Comparison of ENCODE assay signal across 8 cellular contexts in genomic region chr14:100307215-100308111, GRCh38. TPM values are rescaled to one million over a fixed set of nuclear protein-coding genes. Genes with fewer than 3 reads are reported as not detected.
A peak's percentile ranks its signal among the peaks of the same experiment; 100 is the strongest.
DNase-seq lines count a peak whose midpoint lies in the region; ATAC-seq, FAIRE-seq and TF ChIP-seq lines count a peak whose summit lies in the region.

No MANE protein-coding gene starts in this region.

- H3K4me3 ChIP-seq in brain microvascular endothelial cell (ENCODE audit: low read depth, low read length) (peak overlapping the region; percentile 75), HepG2 (replicated peaks in 1 of 3; ENCODE audit: insufficient read depth in 1 of 3, low read depth in 2 of 3, low read length in 3 of 3) (peak overlapping the region; percentile 73 to 87 (median 81))

- peaks cover 5% of the 10 kb centered on the region for H3K36me3 Mint-ChIP-seq in type B pancreatic cell

- H3K27ac Mint-ChIP-seq in type B pancreatic cell, result peak overlapping the region; percentile 72

- CTCF ChIA-PET in HepG2 (lab: Yijun Ruan, JAX; ENCODE audit: low intra/inter-chr PET ratio, low total read pairs), result no interaction called here

- WGBS in HepG2 (ENCODE audit: low lambda C conversion rate), result 0% methylated on average over 15 of the region's 33 CpGs

- H3K27ac ChIP-seq in brain microvascular endothelial cell (no peak overlapping the region), HepG2 (ENCODE audit: extremely low read length, insufficient read depth, low read length) (peak overlapping the region; percentile 54)

- H3K79me2 ChIP-seq in HepG2 (ENCODE audit: insufficient read depth, low read length), result no peaks in the 10 kb centered on the region

- POLR2A ChIA-PET in HepG2 (lab: Yijun Ruan, JAX), result interaction anchor here (0.7 to 2.6 kb wide), 2 partner anchors 17 to 68 kb away, joined by 3 to 7 read pairs; a partner anchor contains a TSS

- BruUV-seq in HepG2 (replicated peaks; lab: Mats Ljungman, UMichigan), result no TSS peak

- peaks cover 5% of the 10 kb centered on the region for H3K27me3 Mint-ChIP-seq in type B pancreatic cell

- intact Hi-C loops in HepG2 (cut with micrococcal nuclease; ENCODE audit: unreplicated experiment), result loop anchor here (2.0 kb wide), 1 partner anchor 15 kb away; the partner anchor contains the start of gene SLC25A47

- no peaks in the 10 kb centered on the region for H3K9me3 Mint-ChIP-seq in type B pancreatic cell

- no peak for FAIRE-seq in HepG2 (lab: Jason Lieb, UNC)

- H3K4me1 ChIP-seq in HepG2 (ENCODE audit: insufficient read depth, low read length), result peaks cover 60% of the 10 kb centered on the region

- ATAC-seq in GM19438 (IDR thresholded peaks at IDR 0.05; ENCODE audit: low read depth, unreplicated experiment) (peak; percentile 1), HepG2 (peak; percentile 46)

- TF ChIP-seq RAD21 in HepG2 (CRISPR knock-in tag; IDR thresholded peaks at IDR 0.05), result no peak

- no peaks in the 10 kb centered on the region; the same call in 1 of the 2 replicates for H4K20me1 ChIP-seq in HepG2 (ENCODE audit: insufficient read depth, low read length)

- TF ChIP-seq CTCF in brain microvascular endothelial cell (IDR thresholded peaks at IDR 0.05; ENCODE audit: low read depth, low read length, missing control alignments) (no peak), HepG2 (CRISPR knock-in tag; IDR thresholded peaks at IDR 0.05) (no peak; the same call in 1 of the 2 replicates), type B pancreatic cell (conservative IDR thresholded peaks at IDR 0.05) (peak; percentile 9)

- TF ChIP-seq EP300 in HepG2 (IDR thresholded peaks at IDR 0.05; ENCODE audit: low read depth in 2 of 2, low read length in 2 of 2) (no peak), HepG2 (CRISPR knock-in tag; IDR thresholded peaks at IDR 0.05; ENCODE audit: borderline replicate concordance) (no peak)

- DNase-seq in KBM-7, result peak; percentile 52
- DNase-seq in brain microvascular endothelial cell, result no peak
- no peak for DNase-seq in HepG2 (ENCODE audit: low spot score)
- no peak for DNase-seq in type B pancreatic cell (ENCODE audit: extremely low spot score, unreplicated experiment)
- no peak for DNase-seq in NCI-H1417 treated with DMSO at 0.1 percent for 48 hours (lab: John Stamatoyannopoulos, UW)
- DNase-seq in cortex of kidney (lab: John Stamatoyannopoulos, UW), result no peak
- DNase-seq in HT-29 (ENCODE audit: low spot score), result no peak

- H3K4me3 Mint-ChIP-seq in type B pancreatic cell, result peak overlapping the region; percentile 92

- peaks cover 51% of the 10 kb centered on the region for H3K4me1 Mint-ChIP-seq in type B pancreatic cell (ENCODE audit: unreplicated experiment)

- peak overlapping the region; percentile 78 for H3K9ac ChIP-seq in HepG2 (ENCODE audit: insufficient read depth, low read depth, low read length)

- no peaks in the 10 kb centered on the region for H3K9me3 ChIP-seq in HepG2 (ENCODE audit: low read length)

- H2AFZ ChIP-seq in HepG2 (ENCODE audit: low read length), result no peak overlapping the region

- H3K36me3 ChIP-seq in brain microvascular endothelial cell (replicated peaks) (no peaks in the 10 kb centered on the region), HepG2 (replicated peaks in 1 of 2; ENCODE audit: control insufficient read depth in 1 of 2, insufficient read depth in 2 of 2, low read length in 2 of 2) (no peaks in the 10 kb centered on the region)

- TF ChIP-seq POLR2A in HepG2 (IDR thresholded peaks at IDR 0.05; ENCODE audit: insufficient read depth in 1 of 2, low read depth in 2 of 2, low read length in 2 of 2), result no peak

- in situ Hi-C loops in KBM-7 (cut with MboI; ENCODE audit: low pct_unique_long_range_greater_than_20kb, low sequenced_read_pairs) (no loop called here), brain microvascular endothelial cell (cut with HindIII; ENCODE audit: low pct_ligation_motif_present, low sequenced_read_pairs) (no loop called here), HepG2 (cut with HindIII; ENCODE audit: extremely low pct_ligation_motif_present, low pct_unique_long_range_greater_than_20kb) (loop anchor here (5.0 kb wide), 1 partner anchor 70 kb away; the partner anchor contains the start of gene WDR25)

- H3K27me3 ChIP-seq in brain microvascular endothelial cell (replicated peaks) (no peaks in the 10 kb centered on the region), HepG2 (ENCODE audit: control insufficient read depth in 1 of 2, insufficient read depth in 2 of 2, low read length in 2 of 2) (peaks cover 0 to 10% of the 10 kb centered on the region in 2 experiments; a peak in 4 of 5 replicates)

- H3K4me2 ChIP-seq in HepG2 (ENCODE audit: low read depth, low read length), result peak overlapping the region; percentile 80

TF ChIP-seq in HepG2, 621 proteins besides CTCF, POLR2A, EP300 and RAD21 (continues in another document):
- peak; percentile 27; the same call in 1 of the 2 replicates for TF ChIP-seq ZNF546 (CRISPR knock-in tag; conservative IDR thresholded peaks at IDR 0.05)
- TF ChIP-seq HNRNPLL (IDR thresholded peaks at IDR 0.05; ENCODE audit: low read depth, low read length, poor library complexity, severe bottlenecking), result peak; percentile 75
- peak; percentile 10 for TF ChIP-seq ZFY (CRISPR knock-in tag; IDR thresholded peaks at IDR 0.05)
- TF ChIP-seq SNAPC2 (CRISPR knock-in tag; IDR thresholded peaks at IDR 0.05), result no peak
- TF ChIP-seq GATA4 (IDR thresholded peaks at IDR 0.05; ENCODE audit: borderline replicate concordance, low read depth), result no peak

RNA-seq across cellular contexts. Expression of gene SLC25A29, which starts 1.2 kb away (rescaled TPM):
- total RNA-seq in HepG2 (2016; rRNA removed; fragmentation: Illumina TruSeq; extraction: Trizol) (9.6 and 17.2 TPM in 2 replicates), type B pancreatic cell (ENCODE audit: low replicate concordance) (72.8 and 101 TPM in 2 replicates)
- 2.4 and 2.6 TPM in 2 replicates for total RNA-seq in HepG2 (2016; cell fraction: cytosol; rRNA removed; fragmentation: Illumina TruSeq; extraction: Trizol; ENCODE audit: low read depth)
- 9.5 and 17.7 TPM in 2 replicates for total RNA-seq in HepG2 (2016; cell fraction: insoluble cytoplasmic fraction; rRNA removed; fragmentation: Illumina TruSeq; extraction: Trizol)
- 6.9 and 7.4 TPM in 2 replicates for total RNA-seq in HepG2 (2016; cell fraction: membrane; rRNA removed; fragmentation: Illumina TruSeq; extraction: Trizol)
- total RNA-seq in HepG2 (2016; cell fraction: nucleus; rRNA removed; fragmentation: Illumina TruSeq; extraction: Trizol), result 15.9 and 18.2 TPM in 2 replicates
- polyA plus RNA-seq in HepG2 (2011; rRNA removed), result 12.2 and 16.1 TPM in 2 replicates
- polyA plus RNA-seq in HepG2 (2011; cell fraction: cytosol; rRNA removed), result 6.9 and 11.5 TPM in 2 replicates
- polyA plus RNA-seq in HepG2 (2011; cell fraction: nucleus; rRNA removed), result 98.4 and 122 TPM in 2 replicates
- 6.9 and 8.5 TPM in 2 replicates for polyA plus RNA-seq in HepG2 (2012)
- 1.4 and 1.6 TPM in 2 replicates for polyA plus RNA-seq in HepG2 (2016; cell fraction: cytosol; fragmentation: Illumina TruSeq; extraction: Trizol; ENCODE audit: low read depth)
- 8.9 and 9.4 TPM in 2 replicates for polyA plus RNA-seq in HepG2 (2016; cell fraction: insoluble cytoplasmic fraction; fragmentation: Illumina TruSeq; extraction: Trizol; ENCODE audit: low read depth)
- 3.8 and 4.2 TPM in 2 replicates for polyA plus RNA-seq in HepG2 (2016; cell fraction: membrane; fragmentation: Illumina TruSeq; extraction: Trizol; ENCODE audit: low read depth)
- polyA plus RNA-seq in HepG2 (2016; cell fraction: nucleus; fragmentation: Illumina TruSeq; extraction: Trizol; ENCODE audit: insufficient read depth, low read depth), result 47.1 and 52.2 TPM in 2 replicates
- 9.4 and 18.9 TPM in 2 replicates for polyA minus RNA-seq in HepG2 (2011; rRNA and poly(A)+ RNA removed; ENCODE audit: low replicate concordance)
- polyA minus RNA-seq in HepG2 (2011; cell fraction: cytosol; rRNA and poly(A)+ RNA removed), result 4.6 and 8.4 TPM in 2 replicates
- polyA minus RNA-seq in HepG2 (2011; cell fraction: nucleus; rRNA and poly(A)+ RNA removed), result 9.1 and 11.2 TPM in 2 replicates
- total RNA-seq in HT-29 (2014; rRNA removed; shearing (Covaris generic)), result 57.4 and 63.3 TPM in 2 replicates

RNA-seq across cellular contexts. Expression of gene SLC25A47, which starts 15.7 kb away (rescaled TPM):
- 0.87 and 1.0 TPM in 2 replicates for total RNA-seq in HepG2 (2016; rRNA removed; fragmentation: Illumina TruSeq; extraction: Trizol)
- 0.71 and 1.5 TPM in 2 replicates for total RNA-seq in HepG2 (2016; cell fraction: cytosol; rRNA removed; fragmentation: Illumina TruSeq; extraction: Trizol; ENCODE audit: low read depth)
- total RNA-seq in HepG2 (2016; cell fraction: insoluble cytoplasmic fraction; rRNA removed; fragmentation: Illumina TruSeq; extraction: Trizol), result 0.88 and 0.95 TPM in 2 replicates
- total RNA-seq in HepG2 (2016; cell fraction: membrane; rRNA removed; fragmentation: Illumina TruSeq; extraction: Trizol), result 0.53 and 1.1 TPM in 2 replicates
- total RNA-seq in HepG2 (2016; cell fraction: nucleus; rRNA removed; fragmentation: Illumina TruSeq; extraction: Trizol), result 0.47 and 0.65 TPM in 2 replicates
- polyA plus RNA-seq in HepG2 (2011; rRNA removed), result 1.7 and 7.6 TPM in 2 replicates
- polyA plus RNA-seq in HepG2 (2011; cell fraction: cytosol; rRNA removed), result 3.2 and 4.5 TPM in 2 replicates
- 4.2 and 9.5 TPM in 2 replicates for polyA plus RNA-seq in HepG2 (2011; cell fraction: nucleus; rRNA removed)
- 6.6 and 11.5 TPM in 2 replicates for polyA plus RNA-seq in HepG2 (2012)
- 0.17 and 0.24 TPM in 2 replicates for polyA plus RNA-seq in HepG2 (2016; cell fraction: cytosol; fragmentation: Illumina TruSeq; extraction: Trizol; ENCODE audit: low read depth)
- polyA plus RNA-seq in HepG2 (2016; cell fraction: insoluble cytoplasmic fraction; fragmentation: Illumina TruSeq; extraction: Trizol; ENCODE audit: low read depth), result 0.51 and 0.54 TPM in 2 replicates
- polyA plus RNA-seq in HepG2 (2016; cell fraction: membrane; fragmentation: Illumina TruSeq; extraction: Trizol; ENCODE audit: low read depth), result 0.41 and 0.42 TPM in 2 replicates
- polyA plus RNA-seq in HepG2 (2016; cell fraction: nucleus; fragmentation: Illumina TruSeq; extraction: Trizol; ENCODE audit: insufficient read depth, low read depth), result 0.53 and 0.61 TPM in 2 replicates
- polyA minus RNA-seq in HepG2 (2011; rRNA and poly(A)+ RNA removed; ENCODE audit: low replicate concordance), result 4.3 TPM in 1 of 2 replicates, not detected in the other
- 2.3 and 3.1 TPM in 2 replicates for polyA minus RNA-seq in HepG2 (2011; cell fraction: cytosol; rRNA and poly(A)+ RNA removed)
- polyA minus RNA-seq in HepG2 (2011; cell fraction: nucleus; rRNA and poly(A)+ RNA removed), result 0.52 and 1.5 TPM in 2 replicates
- not detected in 2 replicates for total RNA-seq in type B pancreatic cell (ENCODE audit: low replicate concordance)
- 0.18 and 0.37 TPM in 2 replicates for total RNA-seq in HT-29 (2014; rRNA removed; shearing (Covaris generic))
